Comparison of ENCODE assay signal across 8 cellular contexts in genomic region chr17:71975998-71976649, GRCh38.
DNase-seq lines count a peak whose midpoint lies in the region; ATAC-seq and TF ChIP-seq lines count a peak whose summit lies in the region.

No MANE protein-coding gene starts in this region.

- no peak overlapping the region for H3K9ac ChIP-seq in neural progenitor cell

- CTCF ChIA-PET in RWPE1 (lab: Yijun Ruan, JAX) (no interaction called here), T-cell (lab: Charles Lee) (no interaction called here)
- CTCF ChIA-PET in activated CD4-positive, alpha-beta T cell treated with anti-CD3 and anti-CD28 coated beads, Interleukin-2, amount 10 ng/mL, durations not matched to agents 7 days and 5 days (lab: Charles Lee) = no interaction called here

- peak overlapping the region; percentile 37 for H2AFZ ChIP-seq in neural progenitor cell (replicated peaks)

- H4K20me1 ChIP-seq in neural progenitor cell (ENCODE audit: low read depth) = no peaks in the 10 kb centered on the region

- H3K27me3 ChIP-seq in neural progenitor cell = no peaks in the 10 kb centered on the region

- peak overlapping the region; percentile 94 for H3K27ac ChIP-seq in RWPE1
- H3K27ac ChIP-seq in neural progenitor cell = no peak overlapping the region

- peak overlapping the region; percentile 61 for H3K4me3 ChIP-seq in AG10803 (ENCODE audit: low read length)
- no peak overlapping the region for H3K4me3 ChIP-seq in neural progenitor cell

- peaks cover 7% of the 10 kb centered on the region for H3K9me3 Mint-ChIP-seq in neural progenitor cell
- no peaks in the 10 kb centered on the region for H3K9me3 Mint-ChIP-seq in activated CD4-positive, alpha-beta T cell treated with anti-CD3 and anti-CD28 coated beads, Interleukin-2, amount 10 ng/mL, durations not matched to agents 7 days and 5 days
- peaks cover 2 to 13% (median 6%) of the 10 kb centered on the region in 3 donors for H3K9me3 Mint-ChIP-seq in T-cell

- H3K27ac Mint-ChIP-seq in neural progenitor cell = no peak overlapping the region
- H3K27ac Mint-ChIP-seq in activated CD4-positive, alpha-beta T cell treated with anti-CD3 and anti-CD28 coated beads, Interleukin-2, amount 10 ng/mL, durations not matched to agents 7 days and 5 days = no peak overlapping the region
- no peak overlapping the region for H3K27ac Mint-ChIP-seq in T-cell

- no peak overlapping the region for H3K4me2 ChIP-seq in neural progenitor cell

- TF ChIP-seq CTCF in AG10803 (conservative IDR thresholded peaks at IDR 0.05; ENCODE audit: low read length) = no peak
- TF ChIP-seq CTCF in RWPE1 (conservative IDR thresholded peaks at IDR 0.05; ENCODE audit: low read depth) = no peak
- no peak for TF ChIP-seq CTCF in neural progenitor cell (IDR thresholded peaks at IDR 0.05)

- ATAC-seq in T-cell (replicated peaks in 1 of 4) = no peak

- POLR2A ChIA-PET in RWPE1 (lab: Yijun Ruan, JAX; ENCODE audit: low non-redundant PET) (no interaction called here), T-cell (lab: Charles Lee) (no interaction called here)
- POLR2A ChIA-PET in activated CD4-positive, alpha-beta T cell treated with anti-CD3 and anti-CD28 coated beads, Interleukin-2, amount 10 ng/mL, durations not matched to agents 7 days and 5 days (lab: Charles Lee) = no interaction called here

- H3K4me1 Mint-ChIP-seq in neural progenitor cell = peaks cover 6% of the 10 kb centered on the region
- H3K4me1 Mint-ChIP-seq in activated CD4-positive, alpha-beta T cell treated with anti-CD3 and anti-CD28 coated beads, Interleukin-2, amount 10 ng/mL, durations not matched to agents 7 days and 5 days = no peaks in the 10 kb centered on the region
- H3K4me1 Mint-ChIP-seq in T-cell = no peaks in the 10 kb centered on the region

- H3K27me3 Mint-ChIP-seq in neural progenitor cell (ENCODE audit: insufficient read depth, low read depth) (peaks cover 5% of the 10 kb centered on the region), T-cell (no peaks in the 10 kb centered on the region)
- H3K27me3 Mint-ChIP-seq in activated CD4-positive, alpha-beta T cell treated with anti-CD3 and anti-CD28 coated beads, Interleukin-2, amount 10 ng/mL, durations not matched to agents 7 days and 5 days = no peaks in the 10 kb centered on the region

- H3F3A ChIP-seq in neural progenitor cell (ENCODE audit: low read depth) = no peaks in the 10 kb centered on the region

- peak; percentile 97 for DNase-seq in AG10803 (ENCODE audit: low read depth)
- DNase-seq in RWPE1 (ENCODE audit: low spot score) = peak; percentile 96
- peak; percentile 97 for DNase-seq in fibroblast of peridontal ligament (ENCODE audit: extremely low read depth)
- peak; percentile 8 for DNase-seq in neural progenitor cell (ENCODE audit: low spot score)
- DNase-seq in NCI-H2171 treated with DMSO at 0.1 percent for 48 hours (lab: John Stamatoyannopoulos, UW) = no peak
- no peak for DNase-seq in stimulated activated CD4-positive, alpha-beta T cell treated with anti-CD3 and anti-CD28 coated beads, Interleukin-2, amount 100 ng/mL, for 24 hours
- no peak for DNase-seq in activated CD4-positive, alpha-beta T cell treated with anti-CD3 and anti-CD28 coated beads, Interleukin-2, amount 10 ng/mL, durations not matched to agents 7 days and 5 days
- no peak for DNase-seq in T-cell

- H3K79me2 ChIP-seq in neural progenitor cell (ENCODE audit: low read depth) = no peaks in the 10 kb centered on the region

- H3K4me3 Mint-ChIP-seq in neural progenitor cell (no peak overlapping the region), T-cell (no peak overlapping the region)
- no peak overlapping the region for H3K4me3 Mint-ChIP-seq in activated CD4-positive, alpha-beta T cell treated with anti-CD3 and anti-CD28 coated beads, Interleukin-2, amount 10 ng/mL, durations not matched to agents 7 days and 5 days

- H3K36me3 Mint-ChIP-seq in neural progenitor cell (no peaks in the 10 kb centered on the region), T-cell (no peaks in the 10 kb centered on the region)
- H3K36me3 Mint-ChIP-seq in activated CD4-positive, alpha-beta T cell treated with anti-CD3 and anti-CD28 coated beads, Interleukin-2, amount 10 ng/mL, durations not matched to agents 7 days and 5 days (ENCODE audit: low read depth) = no peaks in the 10 kb centered on the region

- H3K9me3 ChIP-seq in neural progenitor cell (ENCODE audit: low read depth) = no peaks in the 10 kb centered on the region

- H3K36me3 ChIP-seq in neural progenitor cell = no peaks in the 10 kb centered on the region

- peaks cover 3% of the 10 kb centered on the region for H3K4me1 ChIP-seq in neural progenitor cell

Comparison
In these comparisons a context has a peak if more than half of its experiments do, and no peak if none do; other contexts are left out.
1. DNase-seq: peak in AG10803 (single experiment), RWPE1 (single experiment), fibroblast of peridontal ligament (single experiment) and neural progenitor cell (single experiment); none in NCI-H2171 treated with DMSO at 0.1 percent for 48 hours (single experiment), stimulated activated CD4-positive, alpha-beta T cell treated with anti-CD3 and anti-CD28 coated beads, Interleukin-2, amount 100 ng/mL, for 24 hours (0 of 2), activated CD4-positive, alpha-beta T cell treated with anti-CD3 and anti-CD28 coated beads, Interleukin-2, amount 10 ng/mL, durations not matched to agents 7 days and 5 days (single experiment) and T-cell (0 of 34).